In the genomic region with DNA sequence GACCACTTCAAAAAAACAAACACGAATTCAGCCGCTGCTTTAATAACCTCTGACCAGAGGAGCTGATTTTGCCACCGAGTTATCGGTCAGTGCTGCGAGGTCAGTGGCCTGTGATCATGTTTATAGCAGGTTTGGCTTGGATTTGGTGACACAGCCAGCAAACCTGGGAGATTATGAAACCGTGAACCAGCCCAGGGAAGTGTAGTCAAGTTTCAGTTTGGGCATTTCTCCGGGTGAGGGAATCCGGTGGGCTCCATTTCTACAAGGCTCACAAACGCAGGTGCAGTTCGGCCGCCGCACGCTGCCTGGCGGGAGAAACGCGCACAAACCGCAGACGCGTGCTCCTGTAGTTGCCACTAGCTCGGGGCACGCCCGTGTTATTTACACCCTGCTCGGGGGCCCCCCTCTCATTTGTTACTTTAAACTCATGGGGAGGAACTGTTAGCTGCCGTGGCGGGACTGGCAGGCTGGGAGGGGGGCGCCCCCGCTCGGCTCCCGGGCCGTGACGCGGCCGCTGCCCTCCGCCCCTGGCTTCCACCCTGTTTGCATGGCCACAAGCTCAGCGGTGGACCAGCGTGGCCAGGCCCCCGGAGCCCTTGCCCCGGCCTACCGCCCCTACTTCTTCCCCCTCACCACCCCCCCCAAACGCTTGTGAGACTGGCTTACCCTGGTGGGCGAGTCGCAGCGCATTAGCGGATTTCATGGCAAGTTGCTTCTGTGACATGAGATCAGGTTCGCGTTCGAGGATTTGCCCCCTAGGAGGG, we compare ENCODE assay signal across 12 cellular contexts. TPM values are rescaled to one million over a fixed set of nuclear protein-coding genes. Genes with fewer than 3 reads are reported as not detected.
A peak's percentile ranks its signal among the peaks of the same experiment; 100 is the strongest.
DNase-seq lines count a peak whose midpoint lies in the region; ATAC-seq and TF ChIP-seq lines count a peak whose summit lies in the region.
"Had no signal": no experiment of that assay in that cellular context is flagged by ENCODE, and none has a peak within 500 bp of the region (broad histone marks: within the 10 kb centered on the region; RNA-seq: fewer than 3 reads in every experiment).

No MANE protein-coding gene starts in this region.

- DNase-seq in CD14-positive monocyte (ENCODE audit: low spot score) (no peak), H7 (peak; percentile 71), mucosa of gallbladder (ENCODE audit: low spot score) (peak; percentile 23), medulla oblongata (ENCODE audit: extremely low spot score) (no peak), colonic mucosa (no peak), H4 (ENCODE audit: low spot score) (no peak)
- DNase-seq: activated gamma-delta T cell treated with Interleukin-2 at 50 U/mL for 16 hours had no signal

- H3K4me3 Mint-ChIP-seq in CD14-positive monocyte (peak overlapping the region; percentile 41 to 90), brain (peak overlapping the region; percentile 67 to 81 (median 78))

- no peak overlapping the region for H3K27ac ChIP-seq in colonic mucosa

- TF ChIP-seq CTCF in CD14-positive monocyte (IDR thresholded peaks at IDR 0.05) (no peak), brain (conservative IDR thresholded peaks at IDR 0.05) (no peak), colonic mucosa (IDR thresholded peaks at IDR 0.05) (no peak)

- H3K36me3 Mint-ChIP-seq in CD14-positive monocyte (peaks cover 0 to 4% of the 10 kb centered on the region in 2 donors), brain (no peaks in the 10 kb centered on the region)

- ATAC-seq in HG02623 (IDR thresholded peaks at IDR 0.05; ENCODE audit: unreplicated experiment), result no peak

- H3K4me1 Mint-ChIP-seq in CD14-positive monocyte (peaks cover 19% of the 10 kb centered on the region), brain (peaks cover 20% of the 10 kb centered on the region)

- no peaks in the 10 kb centered on the region for H3K9me3 ChIP-seq in colonic mucosa

- no peaks in the 10 kb centered on the region for H3K36me3 ChIP-seq in H7 (replicated peaks; ENCODE audit: control insufficient read depth, insufficient read depth, low read length)
- no peaks in the 10 kb centered on the region for H3K36me3 ChIP-seq in colonic mucosa

- H3K9me3 Mint-ChIP-seq in CD14-positive monocyte (peaks cover 0 to 49% (median 13%) of the 10 kb centered on the region in 7 donors), brain (peaks cover 0 to 11% (median 3%) of the 10 kb centered on the region in 5 experiments)

- H3K27ac Mint-ChIP-seq in CD14-positive monocyte (no peak overlapping the region), brain (no peak overlapping the region)

- peaks cover 72% of the 10 kb centered on the region; the same call in 1 of the 2 replicates for H3K27me3 ChIP-seq in H7 (ENCODE audit: control insufficient read depth, insufficient read depth, low read length)
- H3K27me3 ChIP-seq in colonic mucosa, result peaks cover 83% of the 10 kb centered on the region

- H3K9ac ChIP-seq in colonic mucosa (ENCODE audit: low read depth in 2 of 2, low read length in 2 of 2), result no peak overlapping the region

- intact Hi-C loops in CD14-positive monocyte (cut with micrococcal nuclease) (no loop called here), colonic mucosa (cut with DNase I) (no loop called here)

- peaks cover 95 to 100% (median 98%) of the 10 kb centered on the region in 3 donors for H3K27me3 Mint-ChIP-seq in CD14-positive monocyte (ENCODE audit: low read depth in 3 of 3)
- peaks cover 99% of the 10 kb centered on the region for H3K27me3 Mint-ChIP-seq in brain

- peak overlapping the region; percentile 45 for H3K4me3 ChIP-seq in H7 (ENCODE audit: insufficient read depth, low read depth, low read length)
- H3K4me3 ChIP-seq in colonic mucosa, result no peak overlapping the region

- H3K4me1 ChIP-seq in colonic mucosa, result peaks cover 5% of the 10 kb centered on the region

RNA-seq across cellular contexts. Expression of a gene that starts 13.6 kb away (rescaled TPM):
- not detected for polyA plus RNA-seq in CD14-positive monocyte
- total RNA-seq in H7 (2014; rRNA removed; shearing (Covaris generic)), result 8.0 and 25.0 TPM in 2 replicates
- polyA plus RNA-seq in brain (ENCODE audit: insufficient read depth, low read depth, low replicate concordance), result not detected
- total RNA-seq in mucosa of gallbladder, result 184 TPM
- total RNA-seq in colonic mucosa, result under 1 TPM in 1 of 2 donors, not detected in 1; 0.64 TPM
- 0.10 TPM in 1 of 2 replicates, not detected in the other for total RNA-seq in H4 (2014; rRNA removed; shearing (Covaris generic))
- total RNA-seq: fibroblast of villous mesenchyme, MCF 10A, pulmonary artery endothelial cell had no signal

Comparison
In these comparisons a context has a peak if more than half of its experiments do, and no peak if none do; other contexts are left out.
1. DNase-seq: peak in H7 (single experiment) and mucosa of gallbladder (single experiment); none in CD14-positive monocyte (single experiment), medulla oblongata (single experiment), colonic mucosa (single experiment) and H4 (single experiment).